1 cellular context compared by ENCODE assay signal in genomic region chr20:62301773-62302340, GRCh38.
TF ChIP-seq lines count a peak whose summit lies in the region.

No MANE protein-coding gene starts in this region.

TF ChIP-seq in HepG2, 621 proteins besides CTCF, POLR2A, EP300 and RAD21 (continued from another document and continues in another):
- TF ChIP-seq BCL6 (CRISPR knock-in tag; IDR thresholded peaks at IDR 0.05) (peak; percentile 81), GTF2F1 (IDR thresholded peaks at IDR 0.05; ENCODE audit: low read length) (peak; percentile 68; the same call in 1 of the 2 replicates), ZNF704 (CRISPR knock-in tag; IDR thresholded peaks at IDR 0.05; ENCODE audit: borderline replicate concordance) (peak; percentile 60; the same call in 1 of the 2 replicates), ZNF83 (CRISPR knock-in tag; IDR thresholded peaks at IDR 0.05; ENCODE audit: borderline replicate concordance) (no peak), ZNF264 (CRISPR knock-in tag; IDR thresholded peaks at IDR 0.05) (peak; percentile 100), ZNF772 (CRISPR knock-in tag; IDR thresholded peaks at IDR 0.05) (peak; percentile 70), KAT8 (CRISPR knock-in tag; IDR thresholded peaks at IDR 0.05) (peak; percentile 82), ATF7-NPFF (CRISPR knock-in tag; IDR thresholded peaks at IDR 0.05; ENCODE audit: low read depth) (peak; percentile 92), KDM3A (CRISPR knock-in tag; IDR thresholded peaks at IDR 0.05; ENCODE audit: low read depth) (peak; percentile 99), ZBTB14 (CRISPR knock-in tag; IDR thresholded peaks at IDR 0.05) (0 out of 2 replicates have a peak, but pooled peaks have one; percentile 12), ZNF362 (CRISPR knock-in tag; IDR thresholded peaks at IDR 0.05; ENCODE audit: borderline replicate concordance) (peak; percentile 69), ZNF549 (CRISPR knock-in tag; IDR thresholded peaks at IDR 0.05) (no peak), ZSCAN9 (CRISPR knock-in tag; IDR thresholded peaks at IDR 0.05; ENCODE audit: borderline replicate concordance) (peak; percentile 94), THYN1 (CRISPR knock-in tag; IDR thresholded peaks at IDR 0.05; ENCODE audit: borderline replicate concordance, low read depth) (no peak), NKX3-1 (CRISPR knock-in tag; IDR thresholded peaks at IDR 0.05) (peak; percentile 84; the same call in 1 of the 2 replicates), ZC3H4 (CRISPR knock-in tag; IDR thresholded peaks at IDR 0.05; ENCODE audit: borderline replicate concordance) (0 out of 2 replicates have a peak, but pooled peaks have one; percentile 79), TIGD3 (CRISPR knock-in tag; IDR thresholded peaks at IDR 0.05; ENCODE audit: borderline replicate concordance) (no peak), FOXA1 (IDR thresholded peaks at IDR 0.05) (no peak), FOXA1 (CRISPR knock-in tag; IDR thresholded peaks at IDR 0.05) (peak; percentile 66), ZZZ3 (CRISPR knock-in tag; IDR thresholded peaks at IDR 0.05; ENCODE audit: borderline replicate concordance) (peak; percentile 90; the same call in 1 of the 2 replicates), ZNF773 (CRISPR knock-in tag; IDR thresholded peaks at IDR 0.05; ENCODE audit: borderline replicate concordance) (no peak), ZHX2 (IDR thresholded peaks at IDR 0.05; ENCODE audit: low read depth) (peak; percentile 35; the same call in 1 of the 2 replicates), ZHX2 (CRISPR knock-in tag; IDR thresholded peaks at IDR 0.05; ENCODE audit: borderline replicate concordance) (no peak), ZNF574 (CRISPR knock-in tag; IDR thresholded peaks at IDR 0.05) (peak; percentile 92), SATB2 (CRISPR knock-in tag; IDR thresholded peaks at IDR 0.05) (no peak), TOE1 (CRISPR knock-in tag; IDR thresholded peaks at IDR 0.05) (peak; percentile 94), ELF3 (CRISPR knock-in tag; IDR thresholded peaks at IDR 0.05) (peak; percentile 81), YEATS4 (CRISPR knock-in tag; IDR thresholded peaks at IDR 0.05; ENCODE audit: borderline replicate concordance) (peak; percentile 12; the same call in 1 of the 2 replicates), ZNF205 (CRISPR knock-in tag; IDR thresholded peaks at IDR 0.05) (peak; percentile 88; the same call in 1 of the 2 replicates), KDM1A (CRISPR knock-in tag; IDR thresholded peaks at IDR 0.05) (peak; percentile 97), ZNF253 (CRISPR knock-in tag; IDR thresholded peaks at IDR 0.05; ENCODE audit: borderline replicate concordance) (peak; percentile 64; the same call in 1 of the 2 replicates), HDAC2 (CRISPR knock-in tag; IDR thresholded peaks at IDR 0.05) (peak; percentile 92)
- TF ChIP-seq, protein P1, sequence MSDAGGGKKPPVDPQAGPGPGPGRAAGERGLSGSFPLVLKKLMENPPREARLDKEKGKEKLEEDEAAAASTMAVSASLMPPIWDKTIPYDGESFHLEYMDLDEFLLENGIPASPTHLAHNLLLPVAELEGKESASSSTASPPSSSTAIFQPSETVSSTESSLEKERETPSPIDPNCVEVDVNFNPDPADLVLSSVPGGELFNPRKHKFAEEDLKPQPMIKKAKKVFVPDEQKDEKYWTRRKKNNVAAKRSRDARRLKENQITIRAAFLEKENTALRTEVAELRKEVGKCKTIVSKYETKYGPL (CRISPR knock-in tag; IDR thresholded peaks at IDR 0.05): peak; percentile 98
- TF ChIP-seq, protein P2, sequence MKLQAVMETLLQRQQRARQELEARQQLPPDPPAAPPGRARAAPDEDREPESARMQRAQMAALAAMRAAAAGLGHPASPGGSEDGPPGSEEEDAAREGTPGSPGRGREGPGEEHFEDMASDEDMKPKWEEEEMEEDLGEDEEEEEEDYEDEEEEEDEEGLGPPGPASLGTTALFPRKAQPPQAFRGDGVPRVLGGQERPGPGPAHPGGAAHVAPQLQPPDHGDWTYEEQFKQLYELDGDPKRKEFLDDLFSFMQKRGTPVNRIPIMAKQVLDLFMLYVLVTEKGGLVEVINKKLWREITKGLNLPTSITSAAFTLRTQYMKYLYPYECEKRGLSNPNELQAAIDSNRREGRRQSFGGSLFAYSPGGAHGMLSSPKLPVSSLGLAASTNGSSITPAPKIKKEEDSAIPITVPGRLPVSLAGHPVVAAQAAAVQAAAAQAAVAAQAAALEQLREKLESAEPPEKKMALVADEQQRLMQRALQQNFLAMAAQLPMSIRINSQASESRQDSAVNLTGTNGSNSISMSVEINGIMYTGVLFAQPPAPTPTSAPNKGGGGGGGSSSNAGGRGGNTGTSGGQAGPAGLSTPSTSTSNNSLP (IDR thresholded peaks at IDR 0.05; ENCODE audit: low read depth, low read length): peak; percentile 51; the same call in 1 of the 2 replicates
- TF ChIP-seq, protein P3, sequence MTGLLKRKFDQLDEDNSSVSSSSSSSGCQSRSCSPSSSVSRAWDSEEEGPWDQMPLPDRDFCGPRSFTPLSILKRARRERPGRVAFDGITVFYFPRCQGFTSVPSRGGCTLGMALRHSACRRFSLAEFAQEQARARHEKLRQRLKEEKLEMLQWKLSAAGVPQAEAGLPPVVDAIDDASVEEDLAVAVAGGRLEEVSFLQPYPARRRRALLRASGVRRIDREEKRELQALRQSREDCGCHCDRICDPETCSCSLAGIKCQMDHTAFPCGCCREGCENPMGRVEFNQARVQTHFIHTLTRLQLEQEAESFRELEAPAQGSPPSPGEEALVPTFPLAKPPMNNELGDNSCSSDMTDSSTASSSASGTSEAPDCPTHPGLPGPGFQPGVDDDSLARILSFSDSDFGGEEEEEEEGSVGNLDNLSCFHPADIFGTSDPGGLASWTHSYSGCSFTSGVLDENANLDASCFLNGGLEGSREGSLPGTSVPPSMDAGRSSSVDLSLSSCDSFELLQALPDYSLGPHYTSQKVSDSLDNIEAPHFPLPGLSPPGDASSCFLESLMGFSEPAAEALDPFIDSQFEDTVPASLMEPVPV (CRISPR knock-in tag; IDR thresholded peaks at IDR 0.05): no peak
- TF ChIP-seq, protein P4, sequence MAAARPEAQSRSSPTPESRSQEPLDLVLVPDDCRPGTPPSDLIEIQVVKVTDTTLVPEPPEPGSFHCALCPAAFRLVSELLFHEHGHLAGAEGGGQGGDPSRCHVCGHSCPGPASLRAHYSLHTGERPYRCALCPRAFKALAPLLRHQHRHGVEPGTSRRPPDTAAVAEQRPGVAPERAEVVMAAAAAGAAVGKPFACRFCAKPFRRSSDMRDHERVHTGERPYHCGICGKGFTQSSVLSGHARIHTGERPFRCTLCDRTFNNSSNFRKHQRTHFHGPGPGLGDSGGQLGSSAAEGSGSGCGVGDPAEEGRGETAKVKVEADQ (CRISPR knock-in tag; IDR thresholded peaks at IDR 0.05; ENCODE audit: borderline replicate concordance): peak; percentile 68; the same call in 1 of the 2 replicates
